In genomic region chr3:125683067-125683844, GRCh38 we compare ENCODE assay signal across 12 cellular contexts.
A peak's percentile ranks its signal among the peaks of the same experiment; 100 is the strongest.
DNase-seq lines count a peak whose midpoint lies in the region; ATAC-seq, FAIRE-seq and TF ChIP-seq lines count a peak whose summit lies in the region.
"Had no signal": no experiment of that assay in that cellular context is flagged by ENCODE, and none has a peak within 500 bp of the region (broad histone marks: within the 10 kb centered on the region; RNA-seq: fewer than 3 reads in every experiment).

No MANE protein-coding gene starts in this region.

- no peaks in the 10 kb centered on the region for H3F3A ChIP-seq in PC-3 (ENCODE audit: low read length, unreplicated experiment)

- FAIRE-seq in urothelium cell line (lab: Jason Lieb, UNC), result no peak

- H3K4me2 ChIP-seq in PC-3 (ENCODE audit: low read length), result no peak overlapping the region

- H3K9me2 ChIP-seq in PC-3 (replicated peaks; ENCODE audit: low read length), result no peaks in the 10 kb centered on the region

- H3K36me3 ChIP-seq in WERI-Rb-1 (no peaks in the 10 kb centered on the region), rectal smooth muscle tissue (ENCODE audit: control insufficient read depth, insufficient read depth, low read length) (no peaks in the 10 kb centered on the region), PC-3 (ENCODE audit: low read depth, low read length) (no peaks in the 10 kb centered on the region)
- H3K36me3 ChIP-seq: MG63 had no signal

- intact Hi-C loops in left colon (cut with DNase I, micrococcal nuclease) (no loop called here), PC-3 (cut with micrococcal nuclease) (no loop called here)

- peak; percentile 34 for ATAC-seq in left colon
- no peak for ATAC-seq in PC-3
- ATAC-seq: natural killer cell had no signal

- H3K27ac ChIP-seq in WERI-Rb-1 (peak overlapping the region; percentile 70), rectal smooth muscle tissue (ENCODE audit: low read depth, low read length) (peak overlapping the region; percentile 86), PC-3 (ENCODE audit: low read length) (no peak overlapping the region)

- DNase-seq in EH (ENCODE audit: low read depth), result peak; percentile 18
- peak; percentile 81 for DNase-seq in WERI-Rb-1
- peak; percentile 31 to 68 for DNase-seq in left colon
- DNase-seq in PC-3, result no peak
- no peak for DNase-seq in urothelium cell line (ENCODE audit: low spot score)
- DNase-seq in dedifferentiated amniotic fluid mesenchymal stem cell (ENCODE audit: extremely low spot score), result no peak
- DNase-seq in DMS153 treated with DMSO at 0.1 percent for 48 hours (lab: John Stamatoyannopoulos, UW; ENCODE audit: unreplicated experiment), result no peak
- DNase-seq: activated CD4-positive, alpha-beta T cell treated with anti-CD3 and anti-CD28 coated beads, Interleukin-2, amount 10 ng/mL, durations not matched to agents 7 days and 5 days; Calu3; natural killer cell had no signal

- H3K9ac ChIP-seq in rectal smooth muscle tissue (ENCODE audit: low read length) (no peak overlapping the region), PC-3 (ENCODE audit: low read length) (no peak overlapping the region)

- no peak overlapping the region for H2AFZ ChIP-seq in PC-3 (ENCODE audit: low read length)

- TF ChIP-seq CTCF in WERI-Rb-1 (IDR thresholded peaks at IDR 0.05; ENCODE audit: low read depth, low read length) (no peak), PC-3 (conservative IDR thresholded peaks at IDR 0.05; ENCODE audit: low read depth, low read length) (no peak)

- CTCF ChIA-PET in PC-3 (lab: Charles Lee), result no interaction called here

- no peaks in the 10 kb centered on the region for H4K20me1 ChIP-seq in PC-3 (ENCODE audit: low read length)

- H3K4me1 ChIP-seq in rectal smooth muscle tissue (ENCODE audit: control insufficient read depth, insufficient read depth, low read length), result peaks cover 16% of the 10 kb centered on the region
- H3K4me1 ChIP-seq in PC-3 (ENCODE audit: insufficient read depth, low read length), result no peaks in the 10 kb centered on the region

- H3K9me3 ChIP-seq in WERI-Rb-1 (ENCODE audit: severe bottlenecking) (no peaks in the 10 kb centered on the region), PC-3 (ENCODE audit: low read length) (no peaks in the 10 kb centered on the region)
- H3K9me3 ChIP-seq: MG63 had no signal

- BruUV-seq in PC-3 (replicated peaks; lab: Mats Ljungman, UMichigan), result no TSS peak

- no peak overlapping the region for H3K4me3 ChIP-seq in WERI-Rb-1 (ENCODE audit: low read depth, low read length)
- H3K4me3 ChIP-seq in rectal smooth muscle tissue (ENCODE audit: low read length), result no peak overlapping the region
- no peak overlapping the region for H3K4me3 ChIP-seq in PC-3 (ENCODE audit: low read length)
- H3K4me3 ChIP-seq: MG63 had no signal

- no peaks in the 10 kb centered on the region for H3K79me2 ChIP-seq in PC-3 (ENCODE audit: low read length)

- POLR2A ChIA-PET in PC-3 (lab: Charles Lee; ENCODE audit: unreplicated experiment), result no interaction called here

- H3K27me3 ChIP-seq in WERI-Rb-1 (ENCODE audit: insufficient read depth, low read depth, severe bottlenecking) (no peaks in the 10 kb centered on the region), rectal smooth muscle tissue (ENCODE audit: control insufficient read depth, insufficient read depth, low read length) (no peaks in the 10 kb centered on the region), PC-3 (ENCODE audit: low read length) (no peaks in the 10 kb centered on the region)
- H3K27me3 ChIP-seq: MG63 had no signal

Comparison
In these comparisons a context has a peak if more than half of its experiments do, and no peak if none do; other contexts are left out.
1. DNase-seq: peak in EH (single experiment), WERI-Rb-1 (single experiment) and left colon (2 of 2); none in PC-3 (single experiment), urothelium cell line (single experiment), dedifferentiated amniotic fluid mesenchymal stem cell (single experiment) and DMS153 treated with DMSO at 0.1 percent for 48 hours (single experiment).